19 cellular contexts compared by ENCODE assay signal in the genomic region with DNA sequence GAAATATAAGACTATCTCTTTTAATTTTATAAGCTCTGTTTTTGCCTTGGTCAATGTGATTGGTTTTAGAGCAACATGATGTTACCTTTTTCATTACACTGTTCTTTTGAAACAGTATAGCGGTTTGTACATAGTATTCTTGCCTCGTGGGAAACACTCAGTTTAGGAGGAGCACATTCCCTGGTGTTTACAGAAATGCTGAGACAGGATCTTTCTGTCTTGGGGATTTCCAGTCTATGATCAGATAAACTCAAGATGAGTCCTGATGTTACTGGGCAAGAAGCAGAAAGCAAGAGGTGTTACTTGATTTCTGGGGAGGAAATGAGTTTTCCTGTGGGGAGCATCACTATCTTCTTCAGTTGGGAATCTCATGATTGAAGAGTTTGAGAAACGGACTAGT. TPM values are rescaled to one million over a fixed set of nuclear protein-coding genes. Genes with fewer than 3 reads are reported as not detected.
DNase-seq lines count a peak whose midpoint lies in the region; ATAC-seq and TF ChIP-seq lines count a peak whose summit lies in the region.
"Had no signal": no experiment of that assay in that cellular context is flagged by ENCODE, and none has a peak within 500 bp of the region (broad histone marks: within the 10 kb centered on the region; RNA-seq: fewer than 3 reads in every experiment).

No MANE protein-coding gene starts in this region.

- peaks cover under 1% of the 10 kb centered on the region; the same call in 1 of the 2 replicates for H3K4me1 ChIP-seq in IMR-90 (ENCODE audit: control insufficient read depth, insufficient read depth, low read length)

- H4K91ac ChIP-seq in IMR-90 (ENCODE audit: insufficient read depth, low read depth, low read length) = no peak overlapping the region

- H3K4me2 ChIP-seq in IMR-90 (ENCODE audit: low read depth, low read length) = no peak overlapping the region
- H3K4me2 ChIP-seq: PC-9 had no signal

- CTCF ChIA-PET in IMR-90 (lab: Yijun Ruan, JAX) = interaction anchor here (0.8 kb wide), 1 partner anchor 77 kb away, joined by 4 read pairs; no protein-coding TSS in a partner anchor

- POLR2A ChIA-PET in IMR-90 (lab: Charles Lee; ENCODE audit: unreplicated experiment) = no interaction called here

- H3K14ac ChIP-seq in IMR-90 (replicated peaks; ENCODE audit: low read depth, low read length) = no peak overlapping the region

- H3K79me1 ChIP-seq in IMR-90 (ENCODE audit: low read depth in 1 of 2, low read length in 2 of 2) = no peaks in the 10 kb centered on the region

- H3K4me3 Mint-ChIP-seq in nephron = peak overlapping the region; percentile 53 to 68 (median 66)
- H3K4me3 Mint-ChIP-seq in natural killer cell treated with Interleukin-12 subunit alpha and Interleukin-12 subunit beta and Interleukin-15 and Interleukin-18, amount 100 ng/mL, for 72 hours = no peak overlapping the region

- H4K20me1 ChIP-seq in IMR-90 (ENCODE audit: insufficient read depth, low read length) = no peaks in the 10 kb centered on the region

- no peak for ATAC-seq in IMR-90 (ENCODE audit: low read depth)
- ATAC-seq in natural killer cell treated with Interleukin-12 subunit alpha and Interleukin-12 subunit beta and Interleukin-15 and Interleukin-18, amount 100 ng/mL, for 72 hours = no peak
- no peak for ATAC-seq in HG02884 (IDR thresholded peaks at IDR 0.05; ENCODE audit: unreplicated experiment)
- ATAC-seq: HCT116, SK-N-SH treated with all-trans-retinoic acid at 6 μM for 48 hours had no signal

- no peak overlapping the region for H3K4ac ChIP-seq in IMR-90 (ENCODE audit: low read depth, low read length)

- TF ChIP-seq RAD21 in IMR-90 (IDR thresholded peaks at IDR 0.05; ENCODE audit: low read length) = no peak

- no peaks in the 10 kb centered on the region for H3K36me3 ChIP-seq in IMR-90 (ENCODE audit: control insufficient read depth, insufficient read depth, low read length)

- no peak overlapping the region for H3K9ac ChIP-seq in IMR-90 (ENCODE audit: low read depth, low read length)

- no peak overlapping the region for H3K4me3 ChIP-seq in IMR-90 (ENCODE audit: insufficient read depth, low read depth, low read length)
- H3K4me3 ChIP-seq: PC-9 had no signal

- H3K27me3 ChIP-seq in IMR-90 (ENCODE audit: control insufficient read depth, insufficient read depth, low read length) = peaks cover 79% of the 10 kb centered on the region

- no peak overlapping the region for H3K56ac ChIP-seq in IMR-90 (ENCODE audit: extremely low read depth, insufficient read depth, low read length)

- no peaks in the 10 kb centered on the region for H3K9me3 ChIP-seq in IMR-90 (ENCODE audit: control insufficient read depth, insufficient read depth, low read length)

- H3K9me3 Mint-ChIP-seq in nephron = no peaks in the 10 kb centered on the region
- no peaks in the 10 kb centered on the region for H3K9me3 Mint-ChIP-seq in natural killer cell treated with Interleukin-12 subunit alpha and Interleukin-12 subunit beta and Interleukin-15 and Interleukin-18, amount 100 ng/mL, for 72 hours

- H3K36me3 Mint-ChIP-seq in nephron (ENCODE audit: low read depth) = no peaks in the 10 kb centered on the region
- no peaks in the 10 kb centered on the region for H3K36me3 Mint-ChIP-seq in natural killer cell treated with Interleukin-12 subunit alpha and Interleukin-12 subunit beta and Interleukin-15 and Interleukin-18, amount 100 ng/mL, for 72 hours

- no peak overlapping the region for H4K5ac ChIP-seq in IMR-90 (ENCODE audit: low read depth, low read length)

- in situ Hi-C loops in IMR-90 (cut with MboI; ENCODE audit: low sequenced_read_pairs) = no loop called here

- no peak overlapping the region for H3K27ac ChIP-seq in IMR-90 (ENCODE audit: insufficient read depth, low read length)
- H3K27ac ChIP-seq: PC-9, RWPE1 had no signal

- peaks cover 58% of the 10 kb centered on the region for H3K27me3 Mint-ChIP-seq in nephron (ENCODE audit: low read depth)
- peaks cover 40 to 64% of the 10 kb centered on the region in 2 donors for H3K27me3 Mint-ChIP-seq in natural killer cell treated with Interleukin-12 subunit alpha and Interleukin-12 subunit beta and Interleukin-15 and Interleukin-18, amount 100 ng/mL, for 72 hours

- no peak overlapping the region for H2BK20ac ChIP-seq in IMR-90 (ENCODE audit: low read depth, low read length)

- H2AK9ac ChIP-seq in IMR-90 (replicated peaks; ENCODE audit: low read depth, low read length, poor library complexity) = no peak overlapping the region

- 0% methylated on average over 1 of the region's 3 CpGs; no CpG with 5 or more reads in 1 of the 2 experiments for WGBS in IMR-90 (ENCODE audit: extremely low coverage in 2 of 2, insufficient read length in 1 of 2), 2 experiments

- H3K27ac Mint-ChIP-seq in nephron = peak overlapping the region in 2 of 3 experiments; percentile 17 to 84
- H3K27ac Mint-ChIP-seq in natural killer cell treated with Interleukin-12 subunit alpha and Interleukin-12 subunit beta and Interleukin-15 and Interleukin-18, amount 100 ng/mL, for 72 hours = no peak overlapping the region
- H3K27ac Mint-ChIP-seq: CD14-positive monocyte had no signal

- intact Hi-C loops in IMR-90 (cut with micrococcal nuclease) = no loop called here

- no peak overlapping the region for H2AK5ac ChIP-seq in IMR-90 (ENCODE audit: low read depth, low read length)

- TF ChIP-seq CTCF in IMR-90 (conservative IDR thresholded peaks at IDR 0.05; ENCODE audit: low read depth, low read length) (no peak), nephron (IDR thresholded peaks at IDR 0.05; ENCODE audit: unreplicated experiment in 3 of 3) (no peak)

- no peak for TF ChIP-seq POLR2A in IMR-90 (IDR thresholded peaks at IDR 0.05; ENCODE audit: low read depth, low read length)

- DNase-seq in IMR-90 = peak; percentile 32
- DNase-seq in cerebellar cortex (ENCODE audit: low spot score) = peak; percentile 48
- no peak for DNase-seq in natural killer cell treated with Interleukin-12 subunit alpha and Interleukin-12 subunit beta and Interleukin-15 and Interleukin-18, amount 100 ng/mL, for 72 hours (ENCODE audit: low spot score)
- DNase-seq in NCI-H524 (lab: John Stamatoyannopoulos, UW) = no peak
- no peak for DNase-seq in NCI-H510A (lab: John Stamatoyannopoulos, UW)
- DNase-seq: DMS79 treated with DMSO at 0.1 percent for 48 hours, GOT3, NCI-H1105 treated with DMSO at 0.1 percent for 48 hours, NCI-H1694, NCI-H2081 treated with DMSO at 0.1 percent for 48 hours, NCI-H524 treated with DMSO at 0.1 percent for 48 hours, PC-9, SIG-M5 had no signal

- H2AFZ ChIP-seq in IMR-90 (replicated peaks; ENCODE audit: low read length, poor library complexity) = no peak overlapping the region
- H2AFZ ChIP-seq: PC-9 had no signal

- no peak overlapping the region for H2BK120ac ChIP-seq in IMR-90 (ENCODE audit: low read depth, low read length)

- H3K23ac ChIP-seq in IMR-90 (ENCODE audit: low read depth, low read length) = no peak overlapping the region

- dilution Hi-C loops in IMR-90 (cut with HindIII; ENCODE audit: low sequenced_read_pairs, unreplicated experiment) = no loop called here

- H2BK5ac ChIP-seq in IMR-90 (ENCODE audit: low read depth, low read length, poor library complexity, severe bottlenecking) = no peak overlapping the region

- H4K8ac ChIP-seq in IMR-90 (ENCODE audit: low read depth in 2 of 2, low read length in 2 of 2) = no peak overlapping the region

- BruUV-seq in IMR-90 (replicated peaks; lab: Mats Ljungman, UMichigan) = no TSS peak

- no peak overlapping the region for H3K18ac ChIP-seq in IMR-90 (ENCODE audit: low read depth, low read length)

- H3K9me1 ChIP-seq in IMR-90 (ENCODE audit: insufficient read depth, low read length) = no peaks in the 10 kb centered on the region

- no peak overlapping the region for H2BK15ac ChIP-seq in IMR-90 (ENCODE audit: low read depth, low read length)

- H3K4me1 Mint-ChIP-seq in nephron = peaks cover 20% of the 10 kb centered on the region
- peaks cover 26 to 30% of the 10 kb centered on the region in 2 donors for H3K4me1 Mint-ChIP-seq in natural killer cell treated with Interleukin-12 subunit alpha and Interleukin-12 subunit beta and Interleukin-15 and Interleukin-18, amount 100 ng/mL, for 72 hours (ENCODE audit: low read depth in 2 of 2)

TF ChIP-seq in IMR-90, 13 proteins besides CTCF, POLR2A, EP300 and RAD21:
- no peak for TF ChIP-seq SMC3 (IDR thresholded peaks at IDR 0.05; ENCODE audit: low read depth, low read length)
- TF ChIP-seq MAZ (IDR thresholded peaks at IDR 0.05; ENCODE audit: borderline replicate concordance, low read depth, low read length) = no peak
- TF ChIP-seq, protein P1, sequence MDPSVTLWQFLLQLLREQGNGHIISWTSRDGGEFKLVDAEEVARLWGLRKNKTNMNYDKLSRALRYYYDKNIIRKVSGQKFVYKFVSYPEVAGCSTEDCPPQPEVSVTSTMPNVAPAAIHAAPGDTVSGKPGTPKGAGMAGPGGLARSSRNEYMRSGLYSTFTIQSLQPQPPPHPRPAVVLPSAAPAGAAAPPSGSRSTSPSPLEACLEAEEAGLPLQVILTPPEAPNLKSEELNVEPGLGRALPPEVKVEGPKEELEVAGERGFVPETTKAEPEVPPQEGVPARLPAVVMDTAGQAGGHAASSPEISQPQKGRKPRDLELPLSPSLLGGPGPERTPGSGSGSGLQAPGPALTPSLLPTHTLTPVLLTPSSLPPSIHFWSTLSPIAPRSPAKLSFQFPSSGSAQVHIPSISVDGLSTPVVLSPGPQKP (IDR thresholded peaks at IDR 0.05; ENCODE audit: borderline replicate concordance, low read depth, low read length) = no peak
- TF ChIP-seq MAFK (IDR thresholded peaks at IDR 0.05; ENCODE audit: low read depth, low read length) = peak; percentile 21; the same call in 1 of the 2 replicates
- TF ChIP-seq CEBPB (IDR thresholded peaks at IDR 0.05; ENCODE audit: low read depth, low read length) = no peak

RNA-seq across cellular contexts. Expression of gene TMEM266, which starts 2.5 kb away (rescaled TPM):
- total RNA-seq in IMR-90 (2012; rRNA removed) = under 0.01 TPM in 1 of 2 replicates, not detected in the other
- polyA plus RNA-seq in IMR-90 (2012; rRNA removed) = 0.06 TPM in 1 of 2 replicates, not detected in the other
- 0.04 TPM in 1 of 2 replicates, not detected in the other for polyA plus RNA-seq in IMR-90 (2012; cell fraction: cytosol; rRNA removed)
- 0.03 and 0.16 TPM in 2 replicates for polyA plus RNA-seq in IMR-90 (2012; cell fraction: nucleus; rRNA removed; ENCODE audit: low replicate concordance)
- under 1 TPM in 1 of 2 donors, not detected in 1; 0.24 TPM for total RNA-seq in natural killer cell treated with Interleukin-12 subunit alpha and Interleukin-12 subunit beta and Interleukin-15 and Interleukin-18, amount 100 ng/mL, for 72 hours
- polyA plus RNA-seq: CD14-positive monocyte had no signal

RNA-seq across cellular contexts. Expression of gene NRG4, which starts 50.1 kb away (rescaled TPM):
- not detected in 2 replicates for total RNA-seq in IMR-90 (2012; rRNA removed)
- not detected in 2 replicates for polyA plus RNA-seq in IMR-90 (2012; rRNA removed)
- not detected in 2 replicates for polyA plus RNA-seq in IMR-90 (2012; cell fraction: cytosol; rRNA removed)
- polyA plus RNA-seq in IMR-90 (2012; cell fraction: nucleus; rRNA removed; ENCODE audit: low replicate concordance) = not detected in 2 replicates
- total RNA-seq in natural killer cell treated with Interleukin-12 subunit alpha and Interleukin-12 subunit beta and Interleukin-15 and Interleukin-18, amount 100 ng/mL, for 72 hours = under 1 TPM in 1 of 2 donors, not detected in 1; 0.21 TPM

Comparison
In these comparisons a context has a peak if more than half of its experiments do, and no peak if none do; other contexts are left out.
1. DNase-seq: peak in IMR-90 (single experiment) and cerebellar cortex (single experiment); none in natural killer cell treated with Interleukin-12 subunit alpha and Interleukin-12 subunit beta and Interleukin-15 and Interleukin-18, amount 100 ng/mL, for 72 hours (single experiment), NCI-H524 (0 of 2) and NCI-H510A (single experiment).
2. H3K27ac Mint-ChIP-seq: peak in nephron (2 of 3); none in natural killer cell treated with Interleukin-12 subunit alpha and Interleukin-12 subunit beta and Interleukin-15 and Interleukin-18, amount 100 ng/mL, for 72 hours (0 of 2).